ENCODE assay signal across 8 cellular contexts in genomic region chr9:93003552-93004407, GRCh38. TPM values are rescaled to one million over a fixed set of nuclear protein-coding genes. Genes with fewer than 3 reads are reported as not detected.
DNase-seq lines count a peak whose midpoint lies in the region; ATAC-seq lines count a peak whose summit lies in the region.

No MANE protein-coding gene starts in this region.

- no peaks in the 10 kb centered on the region for H3K27me3 ChIP-seq in mucosa of rectum (ENCODE audit: control insufficient read depth in 2 of 2, insufficient read depth in 2 of 2, low read length in 2 of 2)

- no peaks in the 10 kb centered on the region for H3K9me3 ChIP-seq in mucosa of rectum (ENCODE audit: control insufficient read depth in 2 of 2, low read length in 2 of 2)

- peaks cover 5% of the 10 kb centered on the region in 2 donors for H3K4me1 ChIP-seq in mucosa of rectum (ENCODE audit: control insufficient read depth in 2 of 2, insufficient read depth in 2 of 2, low read length in 2 of 2)

- peak overlapping the region; percentile 71 for H3K4me3 ChIP-seq in mucosa of rectum (ENCODE audit: low read length in 2 of 2)

- peaks cover 5% of the 10 kb centered on the region in 2 donors for H3K36me3 ChIP-seq in mucosa of rectum (ENCODE audit: control insufficient read depth in 2 of 2, insufficient read depth in 2 of 2, low read length in 2 of 2)

- no peak overlapping the region for H3K27ac ChIP-seq in mucosa of rectum (ENCODE audit: low read depth in 2 of 2, low read length in 2 of 2)

- ATAC-seq in HG02938 (IDR thresholded peaks at IDR 0.05; ENCODE audit: unreplicated experiment): no peak

- H3K9ac ChIP-seq in mucosa of rectum (ENCODE audit: low read depth in 1 of 2, low read length in 2 of 2): peak overlapping the region in 1 of 2 donors; percentile 59

- DNase-seq in AG20443 (ENCODE audit: low spot score) (peak; percentile 73), GM19238 (ENCODE audit: insufficient read length, low spot score) (peak; percentile 62), NCI-H460 (ENCODE audit: extremely low read depth, low read depth) (peak; percentile 71)
- peak; percentile 67 for DNase-seq in activated CD4-positive, alpha-beta T cell treated with anti-CD3 and anti-CD28 coated beads, Interleukin-2, amount 50 U/mL, for 1 hour
- DNase-seq in effector CD4-positive, alpha-beta T cell: peak; percentile 56
- DNase-seq in stimulated activated CD8-positive, alpha-beta memory T cell treated with anti-CD3 and anti-CD28 coated beads, Interleukin-7, amount 100 ng/mL, for 48 hours (ENCODE audit: extremely low read depth in 1 of 2, low read depth in 1 of 2): peak; percentile 38 to 44

RNA-seq across cellular contexts. Expression of gene SUSD3, which starts 54.7 kb away (rescaled TPM):
- total RNA-seq in NCI-H460 (2014; rRNA removed; shearing (Covaris generic)): 0.27 and 0.32 TPM in 2 replicates
- polyA plus RNA-seq in NCI-H460 (2014; cell fraction: nucleus; rRNA removed): 0.53 TPM in 2 replicates

RNA-seq across cellular contexts. Expression of gene FGD3, which starts 56.5 kb away (rescaled TPM):
- total RNA-seq in NCI-H460 (2014; rRNA removed; shearing (Covaris generic)): 0.87 and 1.1 TPM in 2 replicates
- polyA plus RNA-seq in NCI-H460 (2014; cell fraction: nucleus; rRNA removed): 2.0 and 2.8 TPM in 2 replicates
